Comparison of ENCODE assay signal across 12 cellular contexts in the genomic region with DNA sequence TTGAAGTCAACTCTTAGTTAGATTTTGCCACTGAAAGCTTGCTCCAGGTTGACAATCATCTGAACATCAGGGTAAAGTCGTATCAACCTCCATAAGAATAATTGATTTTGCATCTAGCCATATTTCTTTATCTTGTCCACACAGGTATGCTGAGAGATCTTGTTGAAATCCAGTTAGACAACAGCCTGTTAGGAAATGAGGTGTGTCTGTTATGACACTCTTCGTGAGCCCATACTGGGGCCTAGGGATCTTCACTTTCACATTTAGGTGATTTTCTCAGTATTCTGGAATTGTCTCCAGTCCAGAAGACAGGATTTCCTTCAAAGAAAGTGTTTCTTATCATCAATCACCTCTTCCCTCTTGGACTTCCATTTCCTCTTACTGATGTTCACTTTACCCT. TPM values are rescaled to one million over a fixed set of nuclear protein-coding genes. Genes with fewer than 3 reads are reported as not detected.
A peak's percentile ranks its signal among the peaks of the same experiment; 100 is the strongest.
DNase-seq lines count a peak whose midpoint lies in the region; ATAC-seq and TF ChIP-seq lines count a peak whose summit lies in the region.
"Had no signal": no experiment of that assay in that cellular context is flagged by ENCODE, and none has a peak within 500 bp of the region (broad histone marks: within the 10 kb centered on the region; RNA-seq: fewer than 3 reads in every experiment).

No MANE protein-coding gene starts in this region.

- no peak overlapping the region for H3K27ac ChIP-seq in OCI-LY7 (ENCODE audit: low read depth, low read length, poor library complexity, severe bottlenecking)
- H3K27ac ChIP-seq: gastrocnemius medialis, KMS-11, prostate gland, tibial artery had no signal

- peaks cover 33% of the 10 kb centered on the region for H3K36me3 ChIP-seq in OCI-LY7 (ENCODE audit: insufficient read depth, low read length)
- H3K36me3 ChIP-seq: prostate gland had no signal

- H2AFZ ChIP-seq in OCI-LY7 (ENCODE audit: low read length), result no peak overlapping the region

- no peaks in the 10 kb centered on the region for H3K9me3 ChIP-seq in OCI-LY7 (ENCODE audit: low read length)
- H3K9me3 ChIP-seq: gastrocnemius medialis, prostate gland, tibial artery had no signal

- no peak for TF ChIP-seq CTCF in OCI-LY7 (conservative IDR thresholded peaks at IDR 0.05; ENCODE audit: low read length)

- peak; percentile 63 for DNase-seq in DMS53 (lab: John Stamatoyannopoulos, UW)
- DNase-seq in activated CD8-positive, alpha-beta T cell treated with anti-CD3 and anti-CD28 coated beads, Interleukin-2, amount 10 ng/mL, durations not matched to agents 7 days and 5 days, result no peak
- DNase-seq in OCI-LY7 (ENCODE audit: low spot score), result no peak
- DNase-seq: activated effector memory CD4-positive, alpha-beta T cell treated with Interleukin-2 at 50 U/mL for 16 hours; gastrocnemius medialis; GDM1; tibial artery had no signal

- H3K9me3 Mint-ChIP-seq in activated CD8-positive, alpha-beta T cell treated with anti-CD3 and anti-CD28 coated beads, Interleukin-2, amount 10 ng/mL, durations not matched to agents 7 days and 5 days (ENCODE audit: insufficient read depth), result no peaks in the 10 kb centered on the region

- peaks cover 16% of the 10 kb centered on the region for H3K4me1 Mint-ChIP-seq in activated CD8-positive, alpha-beta T cell treated with anti-CD3 and anti-CD28 coated beads, Interleukin-2, amount 10 ng/mL, durations not matched to agents 7 days and 5 days (ENCODE audit: low read depth)

- no peak overlapping the region for H3K4me2 ChIP-seq in OCI-LY7 (ENCODE audit: low read length)
- H3K4me2 ChIP-seq: KMS-11 had no signal

- peaks cover 2% of the 10 kb centered on the region for H3K27me3 Mint-ChIP-seq in activated CD8-positive, alpha-beta T cell treated with anti-CD3 and anti-CD28 coated beads, Interleukin-2, amount 10 ng/mL, durations not matched to agents 7 days and 5 days (ENCODE audit: low read depth)

- CTCF ChIA-PET in activated CD8-positive, alpha-beta T cell treated with anti-CD3 and anti-CD28 coated beads, Interleukin-2, amount 10 ng/mL, durations not matched to agents 7 days and 5 days (lab: Charles Lee), result interaction anchor here (2.8 to 6.5 kb wide), 2 partner anchors 27 to 233 kb away, joined by 7 to 87 read pairs; a partner anchor contains a TSS
- CTCF ChIA-PET in OCI-LY7 (lab: Charles Lee; ENCODE audit: unreplicated experiment), result no interaction called here

- ATAC-seq in activated CD8-positive, alpha-beta T cell treated with anti-CD3 and anti-CD28 coated beads, Interleukin-2, amount 10 ng/mL, durations not matched to agents 7 days and 5 days, result peak; percentile 38
- ATAC-seq in HG02884 (IDR thresholded peaks at IDR 0.05; ENCODE audit: unreplicated experiment), result no peak
- ATAC-seq: gastrocnemius medialis, Panc1 had no signal

- no peaks in the 10 kb centered on the region for H4K20me1 ChIP-seq in OCI-LY7 (ENCODE audit: insufficient read depth, low read length)

- H3K4me3 ChIP-seq in OCI-LY7 (ENCODE audit: low read depth, low read length, poor library complexity, severe bottlenecking), result no peak overlapping the region
- H3K4me3 ChIP-seq: gastrocnemius medialis, prostate gland, tibial artery had no signal

- BruUV-seq in OCI-LY7 (replicated peaks; lab: Mats Ljungman, UMichigan), result no TSS peak

- H3K4me3 Mint-ChIP-seq in activated CD8-positive, alpha-beta T cell treated with anti-CD3 and anti-CD28 coated beads, Interleukin-2, amount 10 ng/mL, durations not matched to agents 7 days and 5 days, result no peak overlapping the region

- H3K36me3 Mint-ChIP-seq in activated CD8-positive, alpha-beta T cell treated with anti-CD3 and anti-CD28 coated beads, Interleukin-2, amount 10 ng/mL, durations not matched to agents 7 days and 5 days (ENCODE audit: low read depth), result peaks cover 16% of the 10 kb centered on the region

- no peaks in the 10 kb centered on the region for H3K9me2 ChIP-seq in OCI-LY7 (ENCODE audit: insufficient read depth, low read length)

- POLR2A ChIA-PET in activated CD8-positive, alpha-beta T cell treated with anti-CD3 and anti-CD28 coated beads, Interleukin-2, amount 10 ng/mL, durations not matched to agents 7 days and 5 days (lab: Charles Lee), result no interaction called here
- POLR2A ChIA-PET in OCI-LY7 (lab: Charles Lee), result interaction anchor here (0.6 to 0.7 kb wide), 2 partner anchors 31 to 541 kb away, joined by 3 to 4 read pairs; no protein-coding TSS in a partner anchor

- H3K4me1 ChIP-seq in OCI-LY7 (ENCODE audit: insufficient read depth, low read length, poor library complexity, severe bottlenecking), result no peaks in the 10 kb centered on the region
- H3K4me1 ChIP-seq: gastrocnemius medialis, prostate gland, tibial artery had no signal

- H3K27ac Mint-ChIP-seq in activated CD8-positive, alpha-beta T cell treated with anti-CD3 and anti-CD28 coated beads, Interleukin-2, amount 10 ng/mL, durations not matched to agents 7 days and 5 days, result no peak overlapping the region

- intact Hi-C loops in OCI-LY7 (cut with micrococcal nuclease; ENCODE audit: unreplicated experiment), result loop anchor here (1.0 kb wide), 1 partner anchor 233 kb away; no protein-coding TSS in a partner anchor

- no peaks in the 10 kb centered on the region for H3K79me2 ChIP-seq in OCI-LY7 (ENCODE audit: insufficient read depth, low read depth, low read length)

RNA-seq across cellular contexts. Expression of a gene that starts 18.1 kb away (rescaled TPM):
- total RNA-seq in activated CD8-positive, alpha-beta T cell treated with anti-CD3 and anti-CD28 coated beads, Interleukin-2, amount 10 ng/mL, durations not matched to agents 7 days and 5 days, result 10 to 100 TPM; 55.9 to 56.5 TPM
- total RNA-seq in OCI-LY7 (2014; rRNA removed; shearing (Covaris generic)), result 73.0 and 78.7 TPM in 2 replicates
- 53.2 and 61.1 TPM in 2 replicates for total RNA-seq in OCI-LY7 (2022)

RNA-seq across cellular contexts. Expression of a gene that starts 21.5 kb away (rescaled TPM):
- 10 to 100 TPM; 19.4 to 20.1 TPM for total RNA-seq in activated CD8-positive, alpha-beta T cell treated with anti-CD3 and anti-CD28 coated beads, Interleukin-2, amount 10 ng/mL, durations not matched to agents 7 days and 5 days
- total RNA-seq in OCI-LY7 (2014; rRNA removed; shearing (Covaris generic)), result 24.2 and 27.0 TPM in 2 replicates
- 21.3 and 21.9 TPM in 2 replicates for total RNA-seq in OCI-LY7 (2022)

RNA-seq across cellular contexts. Expression of a gene that starts 24.2 kb away (rescaled TPM):
- total RNA-seq in activated CD8-positive, alpha-beta T cell treated with anti-CD3 and anti-CD28 coated beads, Interleukin-2, amount 10 ng/mL, durations not matched to agents 7 days and 5 days, result not detected
- total RNA-seq in OCI-LY7 (2014; rRNA removed; shearing (Covaris generic)), result not detected in 2 replicates
- not detected in 2 replicates for total RNA-seq in OCI-LY7 (2022)
- total RNA-seq: lung microvascular endothelial cell, prostate gland had no signal

RNA-seq across cellular contexts. Expression of a gene that starts 44.4 kb away (rescaled TPM):
- total RNA-seq in activated CD8-positive, alpha-beta T cell treated with anti-CD3 and anti-CD28 coated beads, Interleukin-2, amount 10 ng/mL, durations not matched to agents 7 days and 5 days, result 1 to 10 TPM; 4.6 to 5.6 TPM
- total RNA-seq in OCI-LY7 (2014; rRNA removed; shearing (Covaris generic)), result 6.5 and 7.0 TPM in 2 replicates
- 3.5 and 6.5 TPM in 2 replicates for total RNA-seq in OCI-LY7 (2022)

RNA-seq across cellular contexts. Expression of a gene that starts 51.6 kb away (rescaled TPM):
- not detected for total RNA-seq in activated CD8-positive, alpha-beta T cell treated with anti-CD3 and anti-CD28 coated beads, Interleukin-2, amount 10 ng/mL, durations not matched to agents 7 days and 5 days
- total RNA-seq in OCI-LY7 (2014; rRNA removed; shearing (Covaris generic)), result not detected in 2 replicates
- not detected in 2 replicates for total RNA-seq in OCI-LY7 (2022)
- total RNA-seq: gastrocnemius medialis, lung microvascular endothelial cell, prostate gland had no signal
